10 cellular contexts compared by ENCODE assay signal in genomic region chr12:7862814-7863348, GRCh38. TPM values are rescaled to one million over a fixed set of nuclear protein-coding genes. Genes with fewer than 3 reads are reported as not detected.
DNase-seq lines count a peak whose midpoint lies in the region; ATAC-seq, FAIRE-seq and TF ChIP-seq lines count a peak whose summit lies in the region.
"Not testable (repeated sequence)": the region's sequence is repeated elsewhere in the genome, so short reads cannot be mapped to it uniquely, and the experiment has no call there.
"Had no signal": no experiment of that assay in that cellular context is flagged by ENCODE, and none has a peak within 500 bp of the region (broad histone marks: within the 10 kb centered on the region; RNA-seq: fewer than 3 reads in every experiment).

No MANE protein-coding gene starts in this region.

- not testable (repeated sequence) for TF ChIP-seq CTCF in activated CD8-positive, alpha-beta T cell treated with anti-CD3 and anti-CD28 coated beads for 36 hours (IDR thresholded peaks at IDR 0.05); K562 (IDR thresholded peaks at IDR 0.05 in 2 of 3, conservative IDR thresholded peaks at IDR 0.05 in 1 of 3; ENCODE audit: insufficient read depth in 2 of 3, low read depth in 1 of 3, low read length in 3 of 3)

- WGBS in K562 (ENCODE audit: insufficient coverage, low coverage, missing lambda C conversion rate), result 61% methylated on average over 4 of the region's 20 CpGs

- FAIRE-seq in K562 (lab: Jason Lieb, UNC), result not testable (repeated sequence)

- peak; percentile 21 for DNase-seq in GM04504 (ENCODE audit: low read depth)
- DNase-seq in T-cell, result peak in 31 of 34 experiments; percentile 4 to 54 (median 25)
- DNase-seq in activated CD8-positive, alpha-beta T cell treated with anti-CD3 and anti-CD28 coated beads for 36 hours, result peak; percentile 41
- peak in 1 of 2 donors; percentile 9 for DNase-seq in activated T-cell treated with anti-CD3 and anti-CD28 coated beads, Interleukin-2, amount 50 U/mL, for 72 hours
- not testable (repeated sequence) for DNase-seq in K562 (ENCODE audit: extremely low read depth in 1 of 4, low spot score in 3 of 4); naive B cell
- DNase-seq in stimulated activated CD4-positive, alpha-beta T cell treated with anti-CD3 and anti-CD28 coated beads, Interleukin-2, amount 100 ng/mL, for 4 hours (ENCODE audit: low read depth), result peak; percentile 18

- H3K9me1 ChIP-seq in K562 (ENCODE audit: control insufficient read depth, insufficient read depth, low read length), result not testable (repeated sequence)

- BruUV-seq in K562 (replicated peaks; lab: Mats Ljungman, UMichigan), result not testable (repeated sequence)

- H3K27ac ChIP-seq in K562 (ENCODE audit: extremely low read depth, low read depth, low read length), result not testable (repeated sequence)

- H3K9me3 Mint-ChIP-seq in T-cell; activated CD8-positive, alpha-beta T cell treated with anti-CD3 and anti-CD28 coated beads for 36 hours; activated T-cell treated with anti-CD3 and anti-CD28 coated beads, Interleukin-2, amount 50 U/mL, for 72 hours; naive B cell: not testable (repeated sequence)

- peak; percentile 61 to 71 (median 68) for ATAC-seq in T-cell (replicated peaks in 1 of 4)
- peak; percentile 33 for ATAC-seq in activated CD8-positive, alpha-beta T cell treated with anti-CD3 and anti-CD28 coated beads for 36 hours
- peak; percentile 24 to 25 for ATAC-seq in activated T-cell treated with anti-CD3 and anti-CD28 coated beads, Interleukin-2, amount 50 U/mL, for 72 hours (replicated peaks in 1 of 2)
- ATAC-seq in K562; naive B cell (ENCODE audit: low read depth in 2 of 2): not testable (repeated sequence)

- H3K27me3 Mint-ChIP-seq in T-cell; activated CD8-positive, alpha-beta T cell treated with anti-CD3 and anti-CD28 coated beads for 36 hours; activated T-cell treated with anti-CD3 and anti-CD28 coated beads, Interleukin-2, amount 50 U/mL, for 72 hours (ENCODE audit: low read depth); naive B cell: not testable (repeated sequence)

- not testable (repeated sequence) for H3K36me3 ChIP-seq in K562 (ENCODE audit: control insufficient read depth, insufficient read depth, low read length)

- H3K9me3 ChIP-seq in K562 (replicated peaks; ENCODE audit: control insufficient read depth, insufficient read depth, low read depth, low read length), result not testable (repeated sequence)

- not testable (repeated sequence) for H3K27me3 ChIP-seq in K562 (ENCODE audit: control insufficient read depth in 2 of 2, insufficient read depth in 2 of 2, low read length in 2 of 2)

- TF ChIP-seq POLR2A in K562 (conservative IDR thresholded peaks at IDR 0.05), result not testable (repeated sequence)

- not testable (repeated sequence) for H3K4me3 ChIP-seq in K562

- H3K36me3 Mint-ChIP-seq in T-cell; activated CD8-positive, alpha-beta T cell treated with anti-CD3 and anti-CD28 coated beads for 36 hours (ENCODE audit: low read depth); activated T-cell treated with anti-CD3 and anti-CD28 coated beads, Interleukin-2, amount 50 U/mL, for 72 hours (ENCODE audit: insufficient read depth in 2 of 2); naive B cell: not testable (repeated sequence)

- not testable (repeated sequence) for TF ChIP-seq EP300 in K562 (IDR thresholded peaks at IDR 0.05; ENCODE audit: low read length)

- H3K79me2 ChIP-seq in K562 (ENCODE audit: control insufficient read depth, insufficient read depth, low read length), result not testable (repeated sequence)

- intact Hi-C loops in activated CD8-positive, alpha-beta T cell treated with anti-CD3 and anti-CD28 coated beads for 36 hours (cut with micrococcal nuclease), result not testable (repeated sequence)
- intact Hi-C loops in K562 (cut with micrococcal nuclease), result loop anchor here (10.0 kb wide), 1 partner anchor 72 kb away; the partner anchor contains the start of gene SLC2A3

- not testable (repeated sequence) for H3K9ac ChIP-seq in K562 (ENCODE audit: insufficient read depth in 1 of 2, low read depth in 2 of 2, low read length in 2 of 2)

- H3K4me1 ChIP-seq in K562 (replicated peaks in 1 of 2; ENCODE audit: control insufficient read depth in 2 of 2, insufficient read depth in 2 of 2, low read length in 2 of 2), result not testable (repeated sequence)

- peaks cover 7 to 11% (median 10%) of the 10 kb centered on the region in 3 donors for H3K4me1 Mint-ChIP-seq in T-cell
- peaks cover 19% of the 10 kb centered on the region for H3K4me1 Mint-ChIP-seq in activated CD8-positive, alpha-beta T cell treated with anti-CD3 and anti-CD28 coated beads for 36 hours (ENCODE audit: low read depth)
- H3K4me1 Mint-ChIP-seq in activated T-cell treated with anti-CD3 and anti-CD28 coated beads, Interleukin-2, amount 50 U/mL, for 72 hours (ENCODE audit: low read depth), result peaks cover 27% of the 10 kb centered on the region
- peaks cover 9 to 10% (median 9%) of the 10 kb centered on the region in 3 donors for H3K4me1 Mint-ChIP-seq in naive B cell

- POLR2A ChIA-PET in T-cell (lab: Charles Lee) (interaction anchor here (0.6 to 1.1 kb wide), 5 partner anchors 56 to 164 kb away, joined by 3 to 5 read pairs (median 3); no protein-coding TSS in a partner anchor), K562 (lab: Yijun Ruan, JAX) (interaction anchor here (0.6 kb wide), 1 partner anchor 68 kb away, joined by 3 read pairs; no protein-coding TSS in a partner anchor)
- POLR2A ChIA-PET in activated CD8-positive, alpha-beta T cell treated with anti-CD3 and anti-CD28 coated beads for 36 hours (lab: Charles Lee), result interaction anchor here (0.7 to 1.0 kb wide), 2 partner anchors 49 to 222 kb away, joined by 3 read pairs; no protein-coding TSS in a partner anchor

- H4K20me1 ChIP-seq in K562 (replicated peaks; ENCODE audit: control insufficient read depth, insufficient read depth, low read length), result not testable (repeated sequence)

- H3K27ac Mint-ChIP-seq in T-cell (peak overlapping the region; percentile 92 to 95), naive B cell (peak overlapping the region in 4 of 6 donors; percentile 34 to 85 (median 54))
- H3K27ac Mint-ChIP-seq in activated CD8-positive, alpha-beta T cell treated with anti-CD3 and anti-CD28 coated beads for 36 hours, result peak overlapping the region; percentile 79
- not testable (repeated sequence) for H3K27ac Mint-ChIP-seq in activated T-cell treated with anti-CD3 and anti-CD28 coated beads, Interleukin-2, amount 50 U/mL, for 72 hours

- not testable (repeated sequence) for H3K4me2 ChIP-seq in K562 (ENCODE audit: insufficient read depth, low read length)

- TF ChIP-seq RAD21 in K562 (CRISPR knock-in tag; conservative IDR thresholded peaks at IDR 0.05 in 1 of 2, IDR thresholded peaks at IDR 0.05 in 1 of 2), result not testable (repeated sequence)

- not testable (repeated sequence) for H2AFZ ChIP-seq in K562 (ENCODE audit: low read depth, low read length)

- in situ Hi-C loops in K562 (cut with MboI), result not testable (repeated sequence)

- CTCF ChIA-PET in T-cell (lab: Charles Lee) (interaction anchor here (0.6 to 1.3 kb wide), 8 partner anchors 15 to 226 kb away, joined by 3 to 11 read pairs (median 4); no protein-coding TSS in a partner anchor), K562 (lab: Yijun Ruan, JAX; ENCODE audit: low intra/inter-chr PET ratio) (interaction anchor here (1.7 kb wide), 1 partner anchor 132 kb away, joined by 5 read pairs; no protein-coding TSS in a partner anchor)
- CTCF ChIA-PET in activated CD8-positive, alpha-beta T cell treated with anti-CD3 and anti-CD28 coated beads for 36 hours (lab: Charles Lee), result interaction anchor here (0.6 to 5.2 kb wide), 9 partner anchors 9 to 215 kb away, joined by 3 to 36 read pairs (median 4); no protein-coding TSS in a partner anchor

- H3K4me3 Mint-ChIP-seq in T-cell, result peak overlapping the region; percentile 52 to 71 (median 62)
- peak overlapping the region; percentile 35 for H3K4me3 Mint-ChIP-seq in activated CD8-positive, alpha-beta T cell treated with anti-CD3 and anti-CD28 coated beads for 36 hours
- H3K4me3 Mint-ChIP-seq in activated T-cell treated with anti-CD3 and anti-CD28 coated beads, Interleukin-2, amount 50 U/mL, for 72 hours, result peak overlapping the region; percentile 55 to 68
- H3K4me3 Mint-ChIP-seq in naive B cell, result peak overlapping the region; percentile 22 to 83 (median 62)

TF ChIP-seq in K562, 482 proteins besides CTCF, POLR2A, EP300 and RAD21:
- TF ChIP-seq NFYB (IDR thresholded peaks at IDR 0.05; ENCODE audit: extremely low read depth, insufficient read length), result peak; percentile 52

RNA-seq across cellular contexts. Expression of gene SLC2A14, which starts 9.8 kb away (rescaled TPM):
- total RNA-seq in T-cell (1 to 10 TPM in 1 of 5 donors, under 1 TPM in 4; 0.10 to 2.5 (median 0.21) TPM), K562 (2014; rRNA removed) (0.20 TPM in 1 of 2 replicates, not detected in the other), K562 (2014; rRNA removed; fragmentation: Illumina TruSeq; extraction: Trizol) (5.4 and 6.8 TPM in 2 replicates), K562 (2015; rRNA removed; fragmentation: Illumina TruSeq; extraction: Trizol) (3.6 and 4.3 TPM in 2 replicates), K562 (2021) (7.4 and 8.9 TPM in 2 replicates)
- total RNA-seq in activated CD8-positive, alpha-beta T cell treated with anti-CD3 and anti-CD28 coated beads for 36 hours, result under 1 TPM; 0.22 to 0.29 TPM
- under 1 TPM in 1 of 2 donors, not detected in 1; 0.14 TPM for total RNA-seq in activated T-cell treated with anti-CD3 and anti-CD28 coated beads, Interleukin-2, amount 50 U/mL, for 72 hours
- 0.79 and 1.5 TPM in 2 replicates for total RNA-seq in K562 (2011; cell fraction: chromatin; rRNA removed; ENCODE audit: low replicate concordance)
- 1.4 and 4.7 TPM in 2 replicates for total RNA-seq in K562 (2011; cell fraction: nucleolus; rRNA removed)
- 1.7 and 2.0 TPM in 2 replicates for total RNA-seq in K562 (2011; cell fraction: nucleoplasm; rRNA removed)
- polyA plus RNA-seq in K562 (2011; rRNA removed) (6.3 and 6.8 TPM in 2 replicates), K562 (2014; fragmentation: Illumina TruSeq; extraction: Trizol) (0.74 and 1.1 TPM in 2 replicates), K562 (2014; fragmentation: Nextera tagmentation; extraction: Ambion mirVana) (1 to 10 TPM; 4.0 to 5.2 TPM), K562 (2014; rRNA removed) (0.13 and 0.19 TPM in 2 replicates), naive B cell (ENCODE audit: low read depth in 6 of 6) (under 1 TPM in 1 of 6 donors, not detected in 5; 0.58 TPM)
- 4.8 and 6.8 TPM in 2 replicates for polyA plus RNA-seq in K562 (2011; cell fraction: cytosol; rRNA removed)
- 0.22 and 0.54 TPM in 2 replicates for polyA plus RNA-seq in K562 (2011; cell fraction: nucleus; rRNA removed)
- 2.4 and 4.4 TPM in 2 replicates for polyA plus RNA-seq in K562 (2012)
- polyA minus RNA-seq in K562 (2011; rRNA and poly(A)+ RNA removed), result 0.54 and 1.1 TPM in 2 replicates
- 16.2 and 21.5 TPM in 2 replicates for polyA minus RNA-seq in K562 (2011; cell fraction: cytosol; rRNA and poly(A)+ RNA removed)
- 0.54 and 0.78 TPM in 2 replicates for polyA minus RNA-seq in K562 (2011; cell fraction: nucleus; rRNA and poly(A)+ RNA removed)
- total RNA-seq: kidney, lower lobe of right lung, occipital lobe had no signal
